ENCODE assay signal across 31 cellular contexts in the genomic region with DNA sequence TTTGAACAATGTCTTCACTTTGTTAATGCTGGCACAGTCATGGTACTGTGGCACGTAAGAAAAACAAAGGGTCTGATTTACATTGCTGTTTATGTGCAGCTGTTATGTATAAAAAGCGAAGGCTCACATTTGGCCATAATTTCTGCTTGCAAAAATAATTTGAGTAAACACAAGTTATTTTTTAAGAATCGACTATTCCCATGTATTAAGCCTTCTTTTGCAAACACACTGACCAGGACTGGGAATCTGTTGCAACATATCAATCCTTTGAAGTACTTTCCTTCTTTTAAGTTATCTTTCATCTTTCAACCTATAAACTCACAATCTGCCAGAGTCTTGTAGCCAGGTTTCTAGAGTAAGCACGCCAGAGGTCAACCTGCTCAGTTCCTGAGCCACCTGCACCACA.
"Had no signal": no experiment of that assay in that cellular context is flagged by ENCODE, and none has a peak within 500 bp of the region (broad histone marks: within the 10 kb centered on the region; RNA-seq: fewer than 3 reads in every experiment).

No MANE protein-coding gene starts in this region.

- H3K27me3 ChIP-seq: neural progenitor cell, ovary, spleen, suprapubic skin, testis, tibial artery, transverse colon, upper lobe of right lung, uterus had no signal

- H3K4me1 ChIP-seq: neural progenitor cell, parathyroid adenoma, psoas muscle, spleen, testis, transverse colon, upper lobe of right lung, uterus had no signal

- H3K9me3 ChIP-seq: ovary, psoas muscle, spleen, suprapubic skin, testis, tibial artery, transverse colon, upper lobe of right lung, uterus had no signal

- H3K4me3 ChIP-seq: neural progenitor cell, ovary, psoas muscle, skin epidermis, smooth muscle cell, spleen, suprapubic skin, testis, tibial artery, transverse colon, upper lobe of right lung, uterus had no signal

- H3K27ac Mint-ChIP-seq: natural killer cell; nephron; neural progenitor cell; progenitor cell of endocrine pancreas; stimulated activated memory B cell treated with anti-CD40 and anti-IgM and Interleukin-4, amounts not matched to agents 10 μg/mL and 1 μg/mL and 100 μg/mL, for 72 hours; stimulated activated naive CD8-positive, alpha-beta T cell treated with anti-CD3 and anti-CD28 coated beads, Interleukin-15, amount 100 ng/mL, for 72 hours; type B pancreatic cell had no signal

- ATAC-seq: natural killer cell; psoas muscle; right cardiac atrium; sciatic nerve; stimulated activated memory B cell treated with anti-CD40 and anti-IgM and Interleukin-4, amounts not matched to agents 10 μg/mL and 1 μg/mL and 100 μg/mL, for 72 hours; stimulated activated naive CD8-positive, alpha-beta T cell treated with anti-CD3 and anti-CD28 coated beads, Interleukin-15, amount 100 ng/mL, for 72 hours; stimulated activated naive CD8-positive, alpha-beta T cell treated with anti-CD3 and anti-CD28 coated beads, Interleukin-15, Interleukin-2, amounts not matched to agents 100 U/mL and 50 U/mL, for 24 hours; upper lobe of right lung had no signal

- H3K79me2 ChIP-seq: parathyroid adenoma had no signal

- H3K9ac ChIP-seq: neural progenitor cell, parathyroid adenoma had no signal

- H3K27ac ChIP-seq: neural progenitor cell, ovary, parathyroid adenoma, psoas muscle, skin epidermis, spleen, suprapubic skin, testis, tibial artery, transverse colon, upper lobe of right lung, uterus had no signal

- H3K36me3 ChIP-seq: neural progenitor cell, ovary, spleen, suprapubic skin, tibial artery, transverse colon, upper lobe of right lung, uterus had no signal

- H3K36me3 Mint-ChIP-seq: natural killer cell; neural progenitor cell; stimulated activated memory B cell treated with anti-CD40 and anti-IgM and Interleukin-4, amounts not matched to agents 10 μg/mL and 1 μg/mL and 100 μg/mL, for 72 hours; type B pancreatic cell had no signal

- H3K4me2 ChIP-seq: neural progenitor cell, smooth muscle cell had no signal

- H3K9me3 Mint-ChIP-seq: neural progenitor cell; stimulated activated naive CD8-positive, alpha-beta T cell treated with anti-CD3 and anti-CD28 coated beads, Interleukin-15, amount 100 ng/mL, for 72 hours; type B pancreatic cell had no signal

- H2AFZ ChIP-seq: neural progenitor cell, parathyroid adenoma had no signal

- H3K4me3 Mint-ChIP-seq: natural killer cell; nephron; neural progenitor cell; stimulated activated memory B cell treated with anti-CD40 and anti-IgM and Interleukin-4, amounts not matched to agents 10 μg/mL and 1 μg/mL and 100 μg/mL, for 72 hours; stimulated activated naive CD8-positive, alpha-beta T cell treated with anti-CD3 and anti-CD28 coated beads, Interleukin-15, amount 100 ng/mL, for 72 hours; type B pancreatic cell had no signal

- H3K4me1 Mint-ChIP-seq: natural killer cell; stimulated activated memory B cell treated with anti-CD40 and anti-IgM and Interleukin-4, amounts not matched to agents 10 μg/mL and 1 μg/mL and 100 μg/mL, for 72 hours; stimulated activated naive CD8-positive, alpha-beta T cell treated with anti-CD3 and anti-CD28 coated beads, Interleukin-15, amount 100 ng/mL, for 72 hours had no signal

- H3K27me3 Mint-ChIP-seq: progenitor cell of endocrine pancreas; stimulated activated memory B cell treated with anti-CD40 and anti-IgM and Interleukin-4, amounts not matched to agents 10 μg/mL and 1 μg/mL and 100 μg/mL, for 72 hours; stimulated activated naive CD8-positive, alpha-beta T cell treated with anti-CD3 and anti-CD28 coated beads, Interleukin-15, amount 100 ng/mL, for 72 hours; type B pancreatic cell had no signal

- DNase-seq: natural killer cell; occipital lobe; ovary; posterior cingulate gyrus; psoas muscle; right cardiac atrium; spleen; stimulated activated CD4-positive, alpha-beta T cell treated with anti-CD3 and anti-CD28 coated beads, Interleukin-12 subunit alpha, Interleukin-12 subunit beta, amount 100 ng/mL, for 4 hours; stimulated activated CD4-positive, alpha-beta T cell treated with anti-CD3 and anti-CD28 coated beads, Interleukin-1b, Interleukin-23, amount 100 ng/mL, for 48 hours; stimulated activated CD4-positive, alpha-beta T cell treated with anti-CD3 and anti-CD28 coated beads, Interleukin-4, amount 100 ng/mL, for 1 hour; stimulated activated CD4-positive, alpha-beta T cell treated with anti-CD3 and anti-CD28 coated beads, Interleukin-4, amount 100 ng/mL, for 4 hours; stimulated activated CD8-positive, alpha-beta memory T cell treated with anti-CD3 and anti-CD28 coated beads, Interleukin-4, amount 100 ng/mL, for 48 hours; stimulated activated naive CD4-positive, alpha-beta T cell; stimulated activated naive CD8-positive, alpha-beta T cell treated with anti-CD3 and anti-CD28 coated beads, Interleukin-15, amount 100 ng/mL, for 72 hours; stimulated activated naive CD8-positive, alpha-beta T cell treated with anti-CD3 and anti-CD28 coated beads, Interleukin-15, Interleukin-2, amounts not matched to agents 100 U/mL and 50 U/mL, for 24 hours; substantia nigra; testis; tibial artery; transverse colon; upper lobe of right lung; uterus had no signal
